ENCODE assay signal across 8 cellular contexts in the genomic region with DNA sequence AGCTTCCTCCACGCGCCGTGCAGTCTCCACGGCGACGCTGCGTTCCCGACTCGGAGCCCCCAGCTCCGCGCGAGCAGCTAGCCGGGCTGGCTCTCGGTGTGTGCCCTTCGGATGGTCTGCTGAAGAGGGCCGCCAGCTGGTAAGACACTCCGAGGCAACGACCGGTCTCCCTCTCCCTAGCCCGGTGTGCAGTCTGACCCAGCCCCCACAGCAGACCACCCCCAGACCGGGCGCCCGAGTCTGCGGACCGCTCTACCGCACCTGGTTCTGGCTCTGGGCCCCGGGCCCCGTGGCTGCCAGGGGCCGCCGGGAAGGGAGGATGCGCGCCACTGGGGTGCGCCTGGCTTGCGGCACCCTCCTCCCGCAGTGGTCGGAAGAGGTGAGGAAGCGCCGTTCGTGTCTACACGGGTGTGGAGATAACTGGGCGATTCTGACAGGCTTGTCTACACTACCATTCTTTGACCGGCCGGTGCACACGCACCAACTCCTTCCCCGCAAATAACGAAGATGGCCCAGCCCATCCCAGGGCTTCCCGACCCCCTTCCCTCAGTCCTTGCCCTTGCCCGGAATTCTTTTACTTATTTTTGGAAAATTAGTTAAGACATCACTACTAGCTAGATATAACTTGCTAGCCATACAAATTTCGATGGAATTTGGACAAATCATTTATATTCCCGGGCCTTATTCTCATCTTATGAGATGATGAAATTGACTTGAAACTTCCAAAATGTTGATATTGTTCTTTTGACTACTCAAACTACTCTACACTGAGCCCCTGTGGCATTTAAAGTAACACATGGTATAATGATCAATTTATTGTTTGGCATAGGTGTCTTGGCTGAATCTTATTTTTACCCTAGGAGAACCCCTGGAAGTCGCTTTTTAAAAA. TPM values are rescaled to one million over a fixed set of nuclear protein-coding genes. Genes with fewer than 3 reads are reported as not detected.
DNase-seq lines count a peak whose midpoint lies in the region; ATAC-seq and TF ChIP-seq lines count a peak whose summit lies in the region.

No MANE protein-coding gene starts in this region.

- H3K4me3 ChIP-seq in LNCaP clone FGC (ENCODE audit: low read depth, low read length) = peak overlapping the region; percentile 44
- peak overlapping the region; percentile 47 to 76 for H3K4me3 ChIP-seq in foreskin fibroblast (ENCODE audit: low read depth in 1 of 2, low read length in 2 of 2)
- peak overlapping the region; percentile 73 for H3K4me3 ChIP-seq in parathyroid adenoma (ENCODE audit: low read depth, low read length)

- no peaks in the 10 kb centered on the region for H3K4me1 ChIP-seq in parathyroid adenoma

- H3K4me3 Mint-ChIP-seq in activated T-cell treated with anti-CD3 and anti-CD28 coated beads, Interleukin-2, amount 50 U/mL, for 4 hours = peak overlapping the region; percentile 76

- H3K9me3 ChIP-seq in parathyroid adenoma (ENCODE audit: control insufficient read depth, low read length) = no peaks in the 10 kb centered on the region

- 0 out of 2 replicates have a peak, but pooled peaks have one; percentile 2 for TF ChIP-seq CTCF in LNCaP clone FGC (IDR thresholded peaks at IDR 0.05; ENCODE audit: control insufficient read depth, extremely low read depth, insufficient read depth)
- no peak for TF ChIP-seq CTCF in foreskin fibroblast (IDR thresholded peaks at IDR 0.05; ENCODE audit: low read depth, low read length)
- peak; percentile 13 for TF ChIP-seq CTCF in parathyroid adenoma (IDR thresholded peaks at IDR 0.05)

- H3K27me3 Mint-ChIP-seq in activated T-cell treated with anti-CD3 and anti-CD28 coated beads, Interleukin-2, amount 50 U/mL, for 4 hours (ENCODE audit: low read depth) = peaks cover 15% of the 10 kb centered on the region

- H2AFZ ChIP-seq in parathyroid adenoma = peak overlapping the region; percentile 96

- DNase-seq in NCI-H1105 treated with DMSO at 0.1 percent for 48 hours (lab: John Stamatoyannopoulos, UW) = peak; percentile 77
- DNase-seq in NCI-H1105 (lab: John Stamatoyannopoulos, UW) = no peak
- peak; percentile 6 for DNase-seq in H4 (ENCODE audit: low spot score)
- DNase-seq in LNCaP clone FGC (ENCODE audit: low read depth) = no peak
- DNase-seq in activated T-cell treated with anti-CD3 and anti-CD28 coated beads, Interleukin-2, amount 50 U/mL, for 4 hours = no peak
- DNase-seq in foreskin fibroblast = peak; percentile 6 to 50

- H3K9me3 Mint-ChIP-seq in activated T-cell treated with anti-CD3 and anti-CD28 coated beads, Interleukin-2, amount 50 U/mL, for 4 hours = no peaks in the 10 kb centered on the region

- H3K36me3 ChIP-seq in parathyroid adenoma (ENCODE audit: control insufficient read depth, insufficient read depth, low read length) = no peaks in the 10 kb centered on the region

- H3K4me2 ChIP-seq in parathyroid adenoma (ENCODE audit: low read length) = peak overlapping the region; percentile 77

- no peaks in the 10 kb centered on the region for H3K27me3 ChIP-seq in parathyroid adenoma (ENCODE audit: control insufficient read depth, insufficient read depth, low read length)

- ATAC-seq in activated T-cell treated with anti-CD3 and anti-CD28 coated beads, Interleukin-2, amount 50 U/mL, for 4 hours = peak; percentile 56 to 59
- no peak for ATAC-seq in HG03521 (IDR thresholded peaks at IDR 0.05; ENCODE audit: unreplicated experiment)

- peak overlapping the region; percentile 57 for H3K9ac ChIP-seq in parathyroid adenoma

- peaks cover 10% of the 10 kb centered on the region for H3K4me1 Mint-ChIP-seq in activated T-cell treated with anti-CD3 and anti-CD28 coated beads, Interleukin-2, amount 50 U/mL, for 4 hours (ENCODE audit: low read depth)

- H3K36me3 Mint-ChIP-seq in activated T-cell treated with anti-CD3 and anti-CD28 coated beads, Interleukin-2, amount 50 U/mL, for 4 hours (ENCODE audit: insufficient read depth) = no peaks in the 10 kb centered on the region

- H3K27ac ChIP-seq in parathyroid adenoma = peak overlapping the region; percentile 81

- no peaks in the 10 kb centered on the region for H3K79me2 ChIP-seq in parathyroid adenoma

RNA-seq across cellular contexts. Expression of gene ERICH2, which starts 1.1 kb away (rescaled TPM):
- 0.68 and 1.1 TPM in 2 replicates for total RNA-seq in H4 (2014; rRNA removed; shearing (Covaris generic))
- total RNA-seq in activated T-cell treated with anti-CD3 and anti-CD28 coated beads, Interleukin-2, amount 50 U/mL, for 4 hours = not detected

RNA-seq across cellular contexts. Expression of gene GAD1, which starts 45.4 kb away (rescaled TPM):
- 2.2 and 4.3 TPM in 2 replicates for total RNA-seq in H4 (2014; rRNA removed; shearing (Covaris generic))
- total RNA-seq in activated T-cell treated with anti-CD3 and anti-CD28 coated beads, Interleukin-2, amount 50 U/mL, for 4 hours = 1 to 10 TPM; 1.6 to 2.6 (median 2.5) TPM

RNA-seq across cellular contexts. Expression of gene SP5, which starts 56.2 kb away (rescaled TPM):
- not detected in 2 replicates for total RNA-seq in H4 (2014; rRNA removed; shearing (Covaris generic))
- not detected for total RNA-seq in activated T-cell treated with anti-CD3 and anti-CD28 coated beads, Interleukin-2, amount 50 U/mL, for 4 hours

Comparison
In these comparisons a context has a peak if more than half of its experiments do, and no peak if none do; other contexts are left out.
1. DNase-seq: peak in NCI-H1105 treated with DMSO at 0.1 percent for 48 hours (single experiment), H4 (single experiment) and foreskin fibroblast (2 of 2); none in NCI-H1105 (single experiment), LNCaP clone FGC (single experiment) and activated T-cell treated with anti-CD3 and anti-CD28 coated beads, Interleukin-2, amount 50 U/mL, for 4 hours (single experiment).
2. Peak in every context shown above with its lines, with median percentiles within 50 percentile points of each other: H3K4me3 ChIP-seq.